In genomic region chrX:77298296-77298695, GRCh38 we compare ENCODE assay signal across 30 cellular contexts.
"Had no signal": no experiment of that assay in that cellular context is flagged by ENCODE, and none has a peak within 500 bp of the region (broad histone marks: within the 10 kb centered on the region; RNA-seq: fewer than 3 reads in every experiment).

No MANE protein-coding gene starts in this region.

- H3K27me3 Mint-ChIP-seq: naive B cell; naive thymus-derived CD8-positive, alpha-beta T cell had no signal

- FAIRE-seq: colon, endothelial cell of umbilical vein, kidney had no signal

- H3K36me3 ChIP-seq: esophagus squamous epithelium, gastrocnemius medialis, heart left ventricle, lower lobe of right lung had no signal

- H3K4me2 ChIP-seq: hepatocyte had no signal

- H3K27ac Mint-ChIP-seq: immature natural killer cell; mesothelial cell of epicardium; naive B cell; naive thymus-derived CD8-positive, alpha-beta T cell had no signal

- H3K4me1 Mint-ChIP-seq: immature natural killer cell; mesothelial cell of epicardium; naive B cell; naive thymus-derived CD8-positive, alpha-beta T cell had no signal

- H3K27me3 ChIP-seq: esophagus squamous epithelium, gastrocnemius medialis, hepatocyte had no signal

- H3K79me2 ChIP-seq: hepatocyte had no signal

- H3K9me3 ChIP-seq: esophagus squamous epithelium, gastrocnemius medialis, heart left ventricle, lower lobe of right lung, mucosa of descending colon had no signal

- H3K4me3 ChIP-seq: coronary artery, dorsolateral prefrontal cortex, esophagus squamous epithelium, gastrocnemius medialis, heart left ventricle, hepatocyte, lower lobe of right lung, mucosa of descending colon had no signal

- H3K4me1 ChIP-seq: esophagus squamous epithelium, gastrocnemius medialis, heart left ventricle, lower lobe of right lung had no signal

- DNase-seq: dermis blood vessel endothelial cell; dorsolateral prefrontal cortex; effector CD4-positive, alpha-beta T cell; effector memory CD4-positive, alpha-beta T cell; erythroblast; esophagus squamous epithelium; foreskin fibroblast; foreskin melanocyte; gastrocnemius medialis; heart left ventricle; hypothalamus; immature natural killer cell; islet precursor cell; kidney; kidney glomerular epithelial cell; left colon; left ventricle myocardium superior; lower lobe of right lung; mesenchymal stem cell; mucosa of descending colon; naive B cell; naive thymus-derived CD8-positive, alpha-beta T cell had no signal

- H2AFZ ChIP-seq: hepatocyte had no signal

- ATAC-seq: esophagus mucosa; gastrocnemius medialis; heart left ventricle; left colon; left lobe of liver; left ventricle myocardium superior; mucosa of descending colon; naive thymus-derived CD8-positive, alpha-beta T cell had no signal

- H3K4me3 Mint-ChIP-seq: immature natural killer cell; mesothelial cell of epicardium; naive B cell; naive thymus-derived CD8-positive, alpha-beta T cell had no signal

- H3K36me3 Mint-ChIP-seq: immature natural killer cell, mesothelial cell of epicardium had no signal

- H3K27ac ChIP-seq: coronary artery, dorsolateral prefrontal cortex, epithelial cell of prostate, esophagus squamous epithelium, gastrocnemius medialis, heart left ventricle, hepatocyte, lower lobe of right lung had no signal
